ENCODE assay signal across 10 cellular contexts in the genomic region with DNA sequence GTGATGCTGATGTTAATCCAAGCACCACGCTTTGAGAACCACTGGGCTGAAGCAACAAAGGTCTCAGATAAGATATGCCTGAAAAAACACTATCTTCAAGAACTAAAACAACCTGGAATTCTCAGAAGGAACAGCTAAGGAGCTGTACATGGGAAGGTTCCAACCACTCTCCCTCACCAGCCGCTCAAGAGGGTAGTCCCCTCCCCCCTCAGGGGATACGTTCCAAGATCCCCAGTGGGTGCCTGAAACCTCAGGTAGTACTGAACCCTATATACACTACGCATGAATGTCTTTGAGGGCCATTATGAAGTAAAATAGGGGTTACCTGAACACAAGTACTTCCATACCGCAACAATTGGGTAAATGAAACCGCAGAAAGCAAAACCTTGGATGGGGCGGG. TPM values are rescaled to one million over a fixed set of nuclear protein-coding genes. Genes with fewer than 3 reads are reported as not detected.
DNase-seq lines count a peak whose midpoint lies in the region; ATAC-seq and TF ChIP-seq lines count a peak whose summit lies in the region.
"Had no signal": no experiment of that assay in that cellular context is flagged by ENCODE, and none has a peak within 500 bp of the region (broad histone marks: within the 10 kb centered on the region; RNA-seq: fewer than 3 reads in every experiment).

No MANE protein-coding gene starts in this region.

- H3K9me3 ChIP-seq in SU-DHL-6 (ENCODE audit: insufficient read depth, low read length) (no peaks in the 10 kb centered on the region), fibroblast of lung (ENCODE audit: control insufficient read depth, insufficient read depth, low read depth, low read length) (no peaks in the 10 kb centered on the region), Peyer's patch (no peaks in the 10 kb centered on the region)

- peak overlapping the region; percentile 88 for H3K4me3 Mint-ChIP-seq in T-helper 1 cell treated with Interleukin-12 subunit alpha and Interleukin-12 subunit beta and Interleukin-4 antibody, amounts not matched to agents 30 μg/mL and 1 μg/mL, for 36 hours

- no peaks in the 10 kb centered on the region for H3K9me3 Mint-ChIP-seq in T-helper 1 cell treated with Interleukin-12 subunit alpha and Interleukin-12 subunit beta and Interleukin-4 antibody, amounts not matched to agents 30 μg/mL and 1 μg/mL, for 36 hours

- no peak for TF ChIP-seq POLR2A in Peyer's patch (IDR thresholded peaks at IDR 0.05)

- H3K79me2 ChIP-seq in SU-DHL-6 (ENCODE audit: insufficient read depth, low read length) = peaks cover 61% of the 10 kb centered on the region
- H3K79me2 ChIP-seq in fibroblast of lung (ENCODE audit: control insufficient read depth, insufficient read depth, low read length) = peaks cover 57% of the 10 kb centered on the region

- H3K9me2 ChIP-seq in SU-DHL-6 (replicated peaks; ENCODE audit: insufficient read depth, low read length) = no peaks in the 10 kb centered on the region

- no peaks in the 10 kb centered on the region for H3K36me3 ChIP-seq in SU-DHL-6 (ENCODE audit: low read length)
- peaks cover 2% of the 10 kb centered on the region for H3K36me3 ChIP-seq in fibroblast of lung (ENCODE audit: control insufficient read depth, insufficient read depth, low read length)
- peaks cover 0 to 15% (median 0%) of the 10 kb centered on the region in 3 donors for H3K36me3 ChIP-seq in Peyer's patch

- peaks cover 14% of the 10 kb centered on the region for H3K36me3 Mint-ChIP-seq in T-helper 1 cell treated with Interleukin-12 subunit alpha and Interleukin-12 subunit beta and Interleukin-4 antibody, amounts not matched to agents 30 μg/mL and 1 μg/mL, for 36 hours (ENCODE audit: low read depth)

- H2AFZ ChIP-seq in SU-DHL-6 (ENCODE audit: low read depth, low read length, severe bottlenecking) = no peak overlapping the region
- H2AFZ ChIP-seq in fibroblast of lung (ENCODE audit: low read length) = no peak overlapping the region

- no peak overlapping the region for H3K27ac Mint-ChIP-seq in T-helper 1 cell treated with Interleukin-12 subunit alpha and Interleukin-12 subunit beta and Interleukin-4 antibody, amounts not matched to agents 30 μg/mL and 1 μg/mL, for 36 hours

- ATAC-seq in HG02840 (IDR thresholded peaks at IDR 0.05; ENCODE audit: low FRiP score, unreplicated experiment) (no peak), GM18517 (IDR thresholded peaks at IDR 0.05; ENCODE audit: unreplicated experiment) (no peak)
- ATAC-seq: K562 had no signal

- TF ChIP-seq CTCF in SU-DHL-6 (IDR thresholded peaks at IDR 0.05; ENCODE audit: insufficient read depth, low read length, poor library complexity, severe bottlenecking) = no peak
- TF ChIP-seq CTCF in fibroblast of lung (conservative IDR thresholded peaks at IDR 0.05 in 1 of 2, IDR thresholded peaks at IDR 0.05 in 1 of 2; ENCODE audit: low read depth in 1 of 2, low read length in 2 of 2) = no peak
- no peak for TF ChIP-seq CTCF in Peyer's patch (IDR thresholded peaks at IDR 0.05)

- H3K4me1 Mint-ChIP-seq in T-helper 1 cell treated with Interleukin-12 subunit alpha and Interleukin-12 subunit beta and Interleukin-4 antibody, amounts not matched to agents 30 μg/mL and 1 μg/mL, for 36 hours (ENCODE audit: low read depth) = peaks cover 26% of the 10 kb centered on the region

- H3K4me2 ChIP-seq in SU-DHL-6 (ENCODE audit: low read depth, low read length, poor library complexity, severe bottlenecking) (peak overlapping the region; percentile 86), fibroblast of lung (ENCODE audit: extremely low read depth, insufficient read depth, low read length) (peak overlapping the region; percentile 96)

- H3K4me3 ChIP-seq in SU-DHL-6 (ENCODE audit: insufficient read depth, low read length, poor library complexity, severe bottlenecking) (no peak overlapping the region), fibroblast of lung (replicated peaks in 1 of 4; ENCODE audit: control extremely low read depth in 1 of 4, insufficient read depth in 1 of 4, low read depth in 3 of 4, low read length in 4 of 4) (peak overlapping the region in 3 of 4 experiments; percentile 30 to 88 (median 78)), skeletal muscle cell (ENCODE audit: low read depth, low read length) (peak overlapping the region; percentile 89), Peyer's patch (no peak overlapping the region)

- DNase-seq in T-helper 1 cell (no peak), fibroblast of lung (ENCODE audit: low read depth in 2 of 2) (no peak), skeletal muscle cell (ENCODE audit: low read depth) (no peak), Peyer's patch (no peak)
- DNase-seq: foreskin melanocyte had no signal

- H3K27me3 Mint-ChIP-seq in T-helper 1 cell treated with Interleukin-12 subunit alpha and Interleukin-12 subunit beta and Interleukin-4 antibody, amounts not matched to agents 30 μg/mL and 1 μg/mL, for 36 hours (ENCODE audit: low read depth) = no peaks in the 10 kb centered on the region

- no peaks in the 10 kb centered on the region for H3K27me3 ChIP-seq in SU-DHL-6 (ENCODE audit: low read length)
- no peaks in the 10 kb centered on the region for H3K27me3 ChIP-seq in fibroblast of lung (ENCODE audit: control insufficient read depth, insufficient read depth, low read length)
- H3K27me3 ChIP-seq in Peyer's patch = no peaks in the 10 kb centered on the region

- no peaks in the 10 kb centered on the region; the same call in 1 of the 2 replicates for H4K20me1 ChIP-seq in SU-DHL-6 (ENCODE audit: low read depth, low read length)
- peaks cover 2% of the 10 kb centered on the region for H4K20me1 ChIP-seq in fibroblast of lung (ENCODE audit: control insufficient read depth, extremely low read depth, insufficient read depth, low read length)

- no peak overlapping the region for H3K27ac ChIP-seq in SU-DHL-6 (ENCODE audit: low read depth, low read length)
- no peak overlapping the region for H3K27ac ChIP-seq in fibroblast of lung (ENCODE audit: insufficient read depth, low read length)
- no peak overlapping the region for H3K27ac ChIP-seq in Peyer's patch

- H3K9ac ChIP-seq in SU-DHL-6 (ENCODE audit: low read length) (no peak overlapping the region), fibroblast of lung (ENCODE audit: insufficient read depth, low read length) (no peak overlapping the region)

- H3K4me1 ChIP-seq in fibroblast of lung (ENCODE audit: control insufficient read depth, extremely low read depth, insufficient read depth, low read length) (no peaks in the 10 kb centered on the region), Peyer's patch (peaks cover 0 to 17% (median 7%) of the 10 kb centered on the region in 4 donors)

- peaks cover 2% of the 10 kb centered on the region; the same call in 1 of the 2 replicates for H3F3A ChIP-seq in SU-DHL-6 (ENCODE audit: insufficient read depth)

RNA-seq across cellular contexts. Expression of a gene that starts 1.9 kb away (rescaled TPM):
- total RNA-seq in fibroblast of lung (86.9 and 93.7 TPM in 2 replicates), Peyer's patch (10 to 100 TPM; 21.0 to 57.8 (median 27.3) TPM)
- polyA plus RNA-seq in fibroblast of lung = 60.7 and 69.1 TPM in 2 replicates
- polyA plus RNA-seq in fibroblast of lung (2012) = 49.6 and 56.7 TPM in 2 replicates
- polyA minus RNA-seq in fibroblast of lung (ENCODE audit: low replicate concordance) = 4.4 and 15.0 TPM in 2 replicates

Comparison
In these comparisons a context has a peak if more than half of its experiments do, and no peak if none do; other contexts are left out.
1. H3K4me3 ChIP-seq: peak in fibroblast of lung (3 of 4) and skeletal muscle cell (single experiment); none in SU-DHL-6 (single experiment) and Peyer's patch (0 of 4).